In the genomic region with DNA sequence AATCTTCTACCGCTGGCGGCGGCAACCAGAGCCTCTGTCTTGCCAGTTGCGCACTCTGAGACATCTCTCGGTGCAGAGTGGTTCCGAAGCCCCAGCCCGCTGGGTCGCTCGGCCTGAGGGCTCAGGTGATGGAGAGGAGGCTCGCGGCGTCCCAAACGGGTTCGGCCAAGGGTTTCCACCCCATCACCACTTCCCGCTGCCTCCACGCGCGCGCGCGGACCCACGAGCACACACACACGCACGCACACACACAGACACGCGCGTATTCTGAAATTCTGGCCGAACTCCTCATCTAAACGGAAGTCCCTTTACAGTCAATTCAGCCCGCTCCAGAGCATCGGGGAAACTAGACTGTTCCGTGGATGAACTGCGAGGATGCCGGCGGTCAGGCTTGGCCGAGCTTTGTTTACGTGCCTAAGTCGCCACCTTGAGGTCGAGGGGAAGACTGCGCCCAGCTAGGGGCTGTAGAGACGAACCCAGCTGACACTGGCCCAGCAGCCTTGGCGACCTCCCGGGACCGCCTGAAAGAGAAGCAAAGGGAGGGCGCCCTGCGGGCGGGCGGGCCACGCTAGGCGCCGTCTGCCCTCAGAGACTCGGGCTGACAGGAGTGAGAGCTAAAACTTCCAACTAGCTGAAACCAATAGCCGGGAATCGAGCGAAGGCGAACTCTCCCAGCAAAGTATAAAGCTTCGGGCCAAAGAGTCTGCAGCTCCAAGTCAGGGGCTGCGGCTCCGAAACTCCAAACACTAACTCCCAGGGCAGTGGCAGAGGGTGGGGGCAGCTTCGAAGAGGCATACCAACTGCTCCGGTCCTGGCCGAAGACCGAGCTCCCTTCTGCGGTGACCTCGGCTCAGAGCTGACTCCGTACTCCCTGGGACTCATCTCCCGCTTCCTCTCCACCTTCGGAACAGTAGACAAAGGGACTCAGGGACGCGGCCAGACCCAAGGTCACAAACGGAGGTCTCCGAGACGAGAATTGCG, we compare ENCODE assay signal across 1 cellular context.
TF ChIP-seq lines count a peak whose summit lies in the region.

No MANE protein-coding gene starts in this region.

TF ChIP-seq in K562, 482 proteins besides CTCF, POLR2A, EP300 and RAD21 (continued from another document):
- TF ChIP-seq ATF7 (IDR thresholded peaks at IDR 0.05) (0 out of 2 replicates have a peak, but pooled peaks have one; percentile 26), ZNF75A (CRISPR knock-in tag; IDR thresholded peaks at IDR 0.05) (no peak), ZEB2 (IDR thresholded peaks at IDR 0.05) (0 out of 2 replicates have a peak, but pooled peaks have one; percentile 41), RBM17 (IDR thresholded peaks at IDR 0.05; ENCODE audit: borderline replicate concordance, low read depth, low read length) (no peak), ZBTB7A (IDR thresholded peaks at IDR 0.05; ENCODE audit: borderline replicate concordance, control insufficient read depth, low read depth, low read length) (peak; percentile 28; the same call in 1 of the 2 replicates), PHF21A (IDR thresholded peaks at IDR 0.05; ENCODE audit: borderline replicate concordance, low read depth) (no peak), PPARD (CRISPR knock-in tag; IDR thresholded peaks at IDR 0.05) (no peak), ZNF436 (CRISPR knock-in tag; IDR thresholded peaks at IDR 0.05) (no peak), SMC3 (conservative IDR thresholded peaks at IDR 0.05; ENCODE audit: insufficient read depth, low read depth, low read length) (peak; percentile 94), GABPB2 (CRISPR knock-in tag; conservative IDR thresholded peaks at IDR 0.05) (no peak), TBP (optimal IDR thresholded peaks at IDR 0.05; ENCODE audit: low read depth, low read length) (no peak), RBM22 (IDR thresholded peaks at IDR 0.05; ENCODE audit: low read depth, low read length, poor library complexity, severe bottlenecking) (no peak), LARP7 (IDR thresholded peaks at IDR 0.05) (no peak), CEBPB (tag; IDR thresholded peaks at IDR 0.05) (no peak), CSDE1 (IDR thresholded peaks at IDR 0.05) (no peak), CC2D1A (IDR thresholded peaks at IDR 0.05) (peak; percentile 67; the same call in 1 of the 2 replicates), COPS2 (conservative IDR thresholded peaks at IDR 0.05) (no peak), ZNF408 (CRISPR knock-in tag; IDR thresholded peaks at IDR 0.05; ENCODE audit: low read depth) (no peak), ZFPM2 (CRISPR knock-in tag; IDR thresholded peaks at IDR 0.05) (no peak), RFX1 (IDR thresholded peaks at IDR 0.05) (no peak), ETV5 (CRISPR knock-in tag; IDR thresholded peaks at IDR 0.05; ENCODE audit: low read depth) (no peak), MCM7 (IDR thresholded peaks at IDR 0.05) (no peak), EP400 (IDR thresholded peaks at IDR 0.05) (no peak), SRSF9 (IDR thresholded peaks at IDR 0.05; ENCODE audit: borderline replicate concordance, low read depth, low read length) (no peak), LEF1 (IDR thresholded peaks at IDR 0.05) (no peak), EWSR1 (IDR thresholded peaks at IDR 0.05; ENCODE audit: borderline replicate concordance, low read depth, partially characterized antibody) (no peak), CEBPG (CRISPR knock-in tag; IDR thresholded peaks at IDR 0.05) (no peak), CEBPG (tag; conservative IDR thresholded peaks at IDR 0.05 in 1 of 2, IDR thresholded peaks at IDR 0.05 in 1 of 2) (no peak), ZNF175 (CRISPR knock-in tag; IDR thresholded peaks at IDR 0.05; ENCODE audit: low read depth) (no peak), PURB (CRISPR knock-in tag; IDR thresholded peaks at IDR 0.05; ENCODE audit: low read depth) (no peak), GABPA (tag; conservative IDR thresholded peaks at IDR 0.05; ENCODE audit: low read depth) (no peak)
- TF ChIP-seq, protein P1, sequence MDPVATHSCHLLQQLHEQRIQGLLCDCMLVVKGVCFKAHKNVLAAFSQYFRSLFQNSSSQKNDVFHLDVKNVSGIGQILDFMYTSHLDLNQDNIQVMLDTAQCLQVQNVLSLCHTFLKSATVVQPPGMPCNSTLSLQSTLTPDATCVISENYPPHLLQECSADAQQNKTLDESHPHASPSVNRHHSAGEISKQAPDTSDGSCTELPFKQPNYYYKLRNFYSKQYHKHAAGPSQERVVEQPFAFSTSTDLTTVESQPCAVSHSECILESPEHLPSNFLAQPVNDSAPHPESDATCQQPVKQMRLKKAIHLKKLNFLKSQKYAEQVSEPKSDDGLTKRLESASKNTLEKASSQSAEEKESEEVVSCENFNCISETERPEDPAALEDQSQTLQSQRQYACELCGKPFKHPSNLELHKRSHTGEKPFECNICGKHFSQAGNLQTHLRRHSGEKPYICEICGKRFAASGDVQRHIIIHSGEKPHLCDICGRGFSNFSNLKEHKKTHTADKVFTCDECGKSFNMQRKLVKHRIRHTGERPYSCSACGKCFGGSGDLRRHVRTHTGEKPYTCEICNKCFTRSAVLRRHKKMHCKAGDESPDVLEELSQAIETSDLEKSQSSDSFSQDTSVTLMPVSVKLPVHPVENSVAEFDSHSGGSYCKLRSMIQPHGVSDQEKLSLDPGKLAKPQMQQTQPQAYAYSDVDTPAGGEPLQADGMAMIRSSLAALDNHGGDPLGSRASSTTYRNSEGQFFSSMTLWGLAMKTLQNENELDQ (CRISPR knock-in tag; IDR thresholded peaks at IDR 0.05; ENCODE audit: borderline replicate concordance), result no peak
- TF ChIP-seq, protein P2, sequence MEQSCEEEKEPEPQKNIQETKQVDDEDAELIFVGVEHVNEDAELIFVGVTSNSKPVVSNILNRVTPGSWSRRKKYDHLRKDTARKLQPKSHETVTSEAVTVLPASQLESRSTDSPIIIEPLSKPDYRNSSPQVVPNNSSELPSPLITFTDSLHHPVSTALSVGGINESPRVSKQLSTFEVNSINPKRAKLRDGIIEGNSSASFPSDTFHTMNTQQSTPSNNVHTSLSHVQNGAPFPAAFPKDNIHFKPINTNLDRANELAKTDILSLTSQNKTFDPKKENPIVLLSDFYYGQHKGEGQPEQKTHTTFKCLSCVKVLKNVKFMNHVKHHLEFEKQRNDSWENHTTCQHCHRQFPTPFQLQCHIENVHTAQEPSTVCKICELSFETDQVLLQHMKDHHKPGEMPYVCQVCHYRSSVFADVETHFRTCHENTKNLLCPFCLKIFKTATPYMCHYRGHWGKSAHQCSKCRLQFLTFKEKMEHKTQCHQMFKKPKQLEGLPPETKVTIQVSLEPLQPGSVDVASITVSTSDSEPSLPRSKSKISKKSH (CRISPR knock-in tag; IDR thresholded peaks at IDR 0.05), result no peak
- TF ChIP-seq, protein P3, sequence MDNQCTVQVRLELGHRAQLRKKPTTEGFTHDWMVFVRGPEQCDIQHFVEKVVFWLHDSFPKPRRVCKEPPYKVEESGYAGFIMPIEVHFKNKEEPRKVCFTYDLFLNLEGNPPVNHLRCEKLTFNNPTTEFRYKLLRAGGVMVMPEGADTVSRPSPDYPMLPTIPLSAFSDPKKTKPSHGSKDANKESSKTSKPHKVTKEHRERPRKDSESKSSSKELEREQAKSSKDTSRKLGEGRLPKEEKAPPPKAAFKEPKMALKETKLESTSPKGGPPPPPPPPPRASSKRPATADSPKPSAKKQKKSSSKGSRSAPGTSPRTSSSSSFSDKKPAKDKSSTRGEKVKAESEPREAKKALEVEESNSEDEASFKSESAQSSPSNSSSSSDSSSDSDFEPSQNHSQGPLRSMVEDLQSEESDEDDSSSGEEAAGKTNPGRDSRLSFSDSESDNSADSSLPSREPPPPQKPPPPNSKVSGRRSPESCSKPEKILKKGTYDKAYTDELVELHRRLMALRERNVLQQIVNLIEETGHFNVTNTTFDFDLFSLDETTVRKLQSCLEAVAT (IDR thresholded peaks at IDR 0.05), result no peak
- TF ChIP-seq, protein P4, sequence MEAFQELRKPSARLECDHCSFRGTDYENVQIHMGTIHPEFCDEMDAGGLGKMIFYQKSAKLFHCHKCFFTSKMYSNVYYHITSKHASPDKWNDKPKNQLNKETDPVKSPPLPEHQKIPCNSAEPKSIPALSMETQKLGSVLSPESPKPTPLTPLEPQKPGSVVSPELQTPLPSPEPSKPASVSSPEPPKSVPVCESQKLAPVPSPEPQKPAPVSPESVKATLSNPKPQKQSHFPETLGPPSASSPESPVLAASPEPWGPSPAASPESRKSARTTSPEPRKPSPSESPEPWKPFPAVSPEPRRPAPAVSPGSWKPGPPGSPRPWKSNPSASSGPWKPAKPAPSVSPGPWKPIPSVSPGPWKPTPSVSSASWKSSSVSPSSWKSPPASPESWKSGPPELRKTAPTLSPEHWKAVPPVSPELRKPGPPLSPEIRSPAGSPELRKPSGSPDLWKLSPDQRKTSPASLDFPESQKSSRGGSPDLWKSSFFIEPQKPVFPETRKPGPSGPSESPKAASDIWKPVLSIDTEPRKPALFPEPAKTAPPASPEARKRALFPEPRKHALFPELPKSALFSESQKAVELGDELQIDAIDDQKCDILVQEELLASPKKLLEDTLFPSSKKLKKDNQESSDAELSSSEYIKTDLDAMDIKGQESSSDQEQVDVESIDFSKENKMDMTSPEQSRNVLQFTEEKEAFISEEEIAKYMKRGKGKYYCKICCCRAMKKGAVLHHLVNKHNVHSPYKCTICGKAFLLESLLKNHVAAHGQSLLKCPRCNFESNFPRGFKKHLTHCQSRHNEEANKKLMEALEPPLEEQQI (IDR thresholded peaks at IDR 0.05), result no peak
- TF ChIP-seq, protein P5, sequence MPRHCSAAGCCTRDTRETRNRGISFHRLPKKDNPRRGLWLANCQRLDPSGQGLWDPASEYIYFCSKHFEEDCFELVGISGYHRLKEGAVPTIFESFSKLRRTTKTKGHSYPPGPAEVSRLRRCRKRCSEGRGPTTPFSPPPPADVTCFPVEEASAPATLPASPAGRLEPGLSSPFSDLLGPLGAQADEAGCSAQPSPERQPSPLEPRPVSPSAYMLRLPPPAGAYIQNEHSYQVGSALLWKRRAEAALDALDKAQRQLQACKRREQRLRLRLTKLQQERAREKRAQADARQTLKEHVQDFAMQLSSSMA (CRISPR knock-in tag; IDR thresholded peaks at IDR 0.05), result no peak
- TF ChIP-seq, protein P6, sequence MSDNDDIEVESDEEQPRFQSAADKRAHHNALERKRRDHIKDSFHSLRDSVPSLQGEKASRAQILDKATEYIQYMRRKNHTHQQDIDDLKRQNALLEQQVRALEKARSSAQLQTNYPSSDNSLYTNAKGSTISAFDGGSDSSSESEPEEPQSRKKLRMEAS (CRISPR knock-in tag; IDR thresholded peaks at IDR 0.05), result no peak
